Comparison of ENCODE assay signal across 1 cellular context in genomic region chr2:31268344-31268743, GRCh38.
TF ChIP-seq lines count a peak whose summit lies in the region.

No MANE protein-coding gene starts in this region.

TF ChIP-seq in SK-N-SH treated with all-trans-retinoic acid at 6 μM for 48 hours, 23 proteins besides CTCF, POLR2A, EP300 and RAD21:
- TF ChIP-seq, protein P1, sequence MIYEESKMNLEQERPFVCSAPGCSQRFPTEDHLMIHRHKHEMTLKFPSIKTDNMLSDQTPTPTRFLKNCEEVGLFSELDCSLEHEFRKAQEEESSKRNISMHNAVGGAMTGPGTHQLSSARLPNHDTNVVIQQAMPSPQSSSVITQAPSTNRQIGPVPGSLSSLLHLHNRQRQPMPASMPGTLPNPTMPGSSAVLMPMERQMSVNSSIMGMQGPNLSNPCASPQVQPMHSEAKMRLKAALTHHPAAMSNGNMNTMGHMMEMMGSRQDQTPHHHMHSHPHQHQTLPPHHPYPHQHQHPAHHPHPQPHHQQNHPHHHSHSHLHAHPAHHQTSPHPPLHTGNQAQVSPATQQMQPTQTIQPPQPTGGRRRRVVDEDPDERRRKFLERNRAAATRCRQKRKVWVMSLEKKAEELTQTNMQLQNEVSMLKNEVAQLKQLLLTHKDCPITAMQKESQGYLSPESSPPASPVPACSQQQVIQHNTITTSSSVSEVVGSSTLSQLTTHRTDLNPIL (CRISPR knock-in tag; IDR thresholded peaks at IDR 0.05; ENCODE audit: low read depth), result no peak
- no peak for TF ChIP-seq TCF4 (CRISPR knock-in tag; IDR thresholded peaks at IDR 0.05; ENCODE audit: borderline replicate concordance)
- TF ChIP-seq ISL1 (CRISPR knock-in tag; IDR thresholded peaks at IDR 0.05), result no peak
- TF ChIP-seq ZNF70 (CRISPR knock-in tag; IDR thresholded peaks at IDR 0.05), result no peak
- no peak for TF ChIP-seq TSHZ2 (CRISPR knock-in tag; IDR thresholded peaks at IDR 0.05)
- no peak for TF ChIP-seq ZNF565 (CRISPR knock-in tag; conservative IDR thresholded peaks at IDR 0.05; ENCODE audit: low read depth)
- no peak for TF ChIP-seq POU6F1 (CRISPR knock-in tag; IDR thresholded peaks at IDR 0.05; ENCODE audit: borderline replicate concordance, low read depth)
- no peak for TF ChIP-seq SNAI2 (CRISPR knock-in tag; IDR thresholded peaks at IDR 0.05)
- TF ChIP-seq TOX (CRISPR knock-in tag; IDR thresholded peaks at IDR 0.05; ENCODE audit: borderline replicate concordance), result no peak
- TF ChIP-seq CSDC2 (CRISPR knock-in tag; IDR thresholded peaks at IDR 0.05), result no peak
- TF ChIP-seq, protein P2, sequence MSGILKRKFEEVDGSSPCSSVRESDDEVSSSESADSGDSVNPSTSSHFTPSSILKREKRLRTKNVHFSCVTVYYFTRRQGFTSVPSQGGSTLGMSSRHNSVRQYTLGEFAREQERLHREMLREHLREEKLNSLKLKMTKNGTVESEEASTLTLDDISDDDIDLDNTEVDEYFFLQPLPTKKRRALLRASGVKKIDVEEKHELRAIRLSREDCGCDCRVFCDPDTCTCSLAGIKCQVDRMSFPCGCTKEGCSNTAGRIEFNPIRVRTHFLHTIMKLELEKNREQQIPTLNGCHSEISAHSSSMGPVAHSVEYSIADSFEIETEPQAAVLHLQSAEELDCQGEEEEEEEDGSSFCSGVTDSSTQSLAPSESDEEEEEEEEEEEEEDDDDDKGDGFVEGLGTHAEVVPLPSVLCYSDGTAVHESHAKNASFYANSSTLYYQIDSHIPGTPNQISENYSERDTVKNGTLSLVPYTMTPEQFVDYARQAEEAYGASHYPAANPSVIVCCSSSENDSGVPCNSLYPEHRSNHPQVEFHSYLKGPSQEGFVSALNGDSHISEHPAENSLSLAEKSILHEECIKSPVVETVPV (CRISPR knock-in tag; IDR thresholded peaks at IDR 0.05), result no peak
- TF ChIP-seq OSR1 (CRISPR knock-in tag; IDR thresholded peaks at IDR 0.05), result no peak
- TF ChIP-seq ZFP30 (CRISPR knock-in tag; IDR thresholded peaks at IDR 0.05), result no peak
- TF ChIP-seq BACH2 (CRISPR knock-in tag; IDR thresholded peaks at IDR 0.05; ENCODE audit: borderline replicate concordance), result no peak
